ENCODE assay signal across 24 cellular contexts in genomic region chr14:91420686-91421085, GRCh38.
"Had no signal": no experiment of that assay in that cellular context is flagged by ENCODE, and none has a peak within 500 bp of the region (broad histone marks: within the 10 kb centered on the region; RNA-seq: fewer than 3 reads in every experiment).

No MANE protein-coding gene starts in this region.

- H3K9ac ChIP-seq: parathyroid adenoma had no signal

- DNase-seq: activated CD4-positive, alpha-beta T cell treated with anti-CD3 and anti-CD28 coated beads for 1 hour; activated CD4-positive, alpha-beta T cell treated with anti-CD3 and anti-CD28 coated beads, Interleukin-2, amount 50 U/mL, for 4 hours; activated naive CD4-positive, alpha-beta T cell treated with anti-CD3 and anti-CD28 coated beads for 36 hours; activated T-cell treated with anti-CD3 and anti-CD28 coated beads, Interleukin-2, amount 50 U/mL, for 24 hours; cerebellar nuclear complex; effector CD4-positive, alpha-beta T cell; heart left ventricle; immature natural killer cell; left ventricle myocardium superior; mucosa of descending colon; naive thymus-derived CD8-positive, alpha-beta T cell; sigmoid colon; spleen; stimulated activated CD4-positive, alpha-beta T cell treated with anti-CD3 and anti-CD28 coated beads, Interleukin-4, amount 100 ng/mL, for 4 hours; stimulated activated naive B cell treated with anti-CD40 and anti-IgM and Interleukin-4, amounts not matched to agents 10 μg/mL and 1 μg/mL and 100 μg/mL, for 72 hours; thyroid gland; WERI-Rb-1 had no signal

- H2AFZ ChIP-seq: parathyroid adenoma had no signal

- H3K9me3 ChIP-seq: breast epithelium, esophagus muscularis mucosa, gastroesophageal sphincter, heart left ventricle, mucosa of descending colon, neutrophil, sigmoid colon, spleen, thyroid gland, vagina had no signal

- H3K27ac Mint-ChIP-seq: activated naive CD4-positive, alpha-beta T cell treated with anti-CD3 and anti-CD28 coated beads for 36 hours; activated T-cell treated with anti-CD3 and anti-CD28 coated beads, Interleukin-2, amount 50 U/mL, for 24 hours; immature natural killer cell; memory B cell; stimulated activated naive B cell treated with anti-CD40 and anti-IgM and Interleukin-4, amounts not matched to agents 10 μg/mL and 1 μg/mL and 100 μg/mL, for 72 hours had no signal

- H3K27me3 ChIP-seq: breast epithelium, neutrophil, spleen, thyroid gland, vagina had no signal

- H3K4me3 ChIP-seq: breast epithelium, esophagus muscularis mucosa, gastroesophageal sphincter, heart left ventricle, mucosa of descending colon, sigmoid colon, spleen, thyroid gland, vagina had no signal

- H3K27ac ChIP-seq: breast epithelium, esophagus muscularis mucosa, gastroesophageal sphincter, heart left ventricle, neutrophil, parathyroid adenoma, sigmoid colon, spleen, thyroid gland, vagina, WERI-Rb-1 had no signal

- H3K9me3 Mint-ChIP-seq: activated naive CD4-positive, alpha-beta T cell treated with anti-CD3 and anti-CD28 coated beads for 36 hours; activated T-cell treated with anti-CD3 and anti-CD28 coated beads, Interleukin-2, amount 50 U/mL, for 24 hours; immature natural killer cell; naive thymus-derived CD8-positive, alpha-beta T cell had no signal

- H3K4me3 Mint-ChIP-seq: activated naive CD4-positive, alpha-beta T cell treated with anti-CD3 and anti-CD28 coated beads for 36 hours; activated T-cell treated with anti-CD3 and anti-CD28 coated beads, Interleukin-2, amount 50 U/mL, for 24 hours; immature natural killer cell; memory B cell; stimulated activated naive B cell treated with anti-CD40 and anti-IgM and Interleukin-4, amounts not matched to agents 10 μg/mL and 1 μg/mL and 100 μg/mL, for 72 hours had no signal

- H3K79me2 ChIP-seq: parathyroid adenoma had no signal

- H3K36me3 ChIP-seq: breast epithelium, esophagus muscularis mucosa, gastroesophageal sphincter, heart left ventricle, neutrophil, sigmoid colon, spleen, thyroid gland, vagina had no signal

- ATAC-seq: gastroesophageal sphincter; heart left ventricle; left ventricle myocardium superior; mucosa of descending colon; naive thymus-derived CD8-positive, alpha-beta T cell; stimulated activated naive B cell treated with anti-CD40 and anti-IgM and Interleukin-4, amounts not matched to agents 10 μg/mL and 1 μg/mL and 100 μg/mL, for 72 hours had no signal

- H3K27me3 Mint-ChIP-seq: activated T-cell treated with anti-CD3 and anti-CD28 coated beads, Interleukin-2, amount 50 U/mL, for 24 hours; memory B cell; stimulated activated naive B cell treated with anti-CD40 and anti-IgM and Interleukin-4, amounts not matched to agents 10 μg/mL and 1 μg/mL and 100 μg/mL, for 72 hours had no signal
